Comparison of ENCODE assay signal across 1 cellular context in the genomic region with DNA sequence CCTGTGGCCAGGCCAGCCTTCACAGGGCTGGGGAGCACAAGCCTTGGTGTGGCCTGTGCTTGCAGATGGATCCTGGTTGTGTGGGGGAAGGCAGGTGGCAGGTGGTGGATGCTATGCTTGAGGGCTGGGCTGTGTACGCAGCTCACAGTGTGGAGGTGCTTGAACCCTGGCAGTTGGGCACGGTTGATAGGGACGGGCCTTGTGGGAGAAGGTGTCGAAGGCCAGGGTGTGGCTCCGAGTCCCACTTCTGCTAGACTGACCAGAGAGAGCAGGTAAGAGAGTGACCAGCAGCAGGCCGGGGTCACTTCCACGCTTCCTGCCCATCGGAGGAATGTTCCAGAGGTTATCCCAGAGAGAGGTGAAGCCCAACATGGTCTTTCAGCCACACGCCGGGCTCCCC.
TF ChIP-seq lines count a peak whose summit lies in the region.

No MANE protein-coding gene starts in this region.

TF ChIP-seq in WTC11, 78 proteins besides CTCF, POLR2A, EP300 and RAD21 (continued from another document):
- TF ChIP-seq, protein P1, sequence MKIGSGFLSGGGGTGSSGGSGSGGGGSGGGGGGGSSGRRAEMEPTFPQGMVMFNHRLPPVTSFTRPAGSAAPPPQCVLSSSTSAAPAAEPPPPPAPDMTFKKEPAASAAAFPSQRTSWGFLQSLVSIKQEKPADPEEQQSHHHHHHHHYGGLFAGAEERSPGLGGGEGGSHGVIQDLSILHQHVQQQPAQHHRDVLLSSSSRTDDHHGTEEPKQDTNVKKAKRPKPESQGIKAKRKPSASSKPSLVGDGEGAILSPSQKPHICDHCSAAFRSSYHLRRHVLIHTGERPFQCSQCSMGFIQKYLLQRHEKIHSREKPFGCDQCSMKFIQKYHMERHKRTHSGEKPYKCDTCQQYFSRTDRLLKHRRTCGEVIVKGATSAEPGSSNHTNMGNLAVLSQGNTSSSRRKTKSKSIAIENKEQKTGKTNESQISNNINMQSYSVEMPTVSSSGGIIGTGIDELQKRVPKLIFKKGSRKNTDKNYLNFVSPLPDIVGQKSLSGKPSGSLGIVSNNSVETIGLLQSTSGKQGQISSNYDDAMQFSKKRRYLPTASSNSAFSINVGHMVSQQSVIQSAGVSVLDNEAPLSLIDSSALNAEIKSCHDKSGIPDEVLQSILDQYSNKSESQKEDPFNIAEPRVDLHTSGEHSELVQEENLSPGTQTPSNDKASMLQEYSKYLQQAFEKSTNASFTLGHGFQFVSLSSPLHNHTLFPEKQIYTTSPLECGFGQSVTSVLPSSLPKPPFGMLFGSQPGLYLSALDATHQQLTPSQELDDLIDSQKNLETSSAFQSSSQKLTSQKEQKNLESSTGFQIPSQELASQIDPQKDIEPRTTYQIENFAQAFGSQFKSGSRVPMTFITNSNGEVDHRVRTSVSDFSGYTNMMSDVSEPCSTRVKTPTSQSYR (CRISPR knock-in tag; IDR thresholded peaks at IDR 0.05): no peak
- TF ChIP-seq ZNF416 (CRISPR knock-in tag; IDR thresholded peaks at IDR 0.05) (no peak), ZBTB21 (CRISPR knock-in tag; IDR thresholded peaks at IDR 0.05; ENCODE audit: borderline replicate concordance) (no peak), TP53 (CRISPR knock-in tag; IDR thresholded peaks at IDR 0.05) (no peak), ZMAT4 (CRISPR knock-in tag; IDR thresholded peaks at IDR 0.05) (no peak), SOX15 (CRISPR knock-in tag; IDR thresholded peaks at IDR 0.05) (no peak), OVOL2 (CRISPR knock-in tag; IDR thresholded peaks at IDR 0.05; ENCODE audit: borderline replicate concordance) (no peak), ATF1 (CRISPR knock-in tag; IDR thresholded peaks at IDR 0.05) (no peak), FOXP1 (CRISPR knock-in tag; IDR thresholded peaks at IDR 0.05; ENCODE audit: borderline replicate concordance) (no peak), MAX (CRISPR knock-in tag; IDR thresholded peaks at IDR 0.05) (no peak), KAT7 (CRISPR knock-in tag; IDR thresholded peaks at IDR 0.05; ENCODE audit: borderline replicate concordance) (no peak), EMX1 (CRISPR knock-in tag; IDR thresholded peaks at IDR 0.05) (no peak), SP1 (CRISPR knock-in tag; conservative IDR thresholded peaks at IDR 0.05) (no peak)
- TF ChIP-seq, protein P2, sequence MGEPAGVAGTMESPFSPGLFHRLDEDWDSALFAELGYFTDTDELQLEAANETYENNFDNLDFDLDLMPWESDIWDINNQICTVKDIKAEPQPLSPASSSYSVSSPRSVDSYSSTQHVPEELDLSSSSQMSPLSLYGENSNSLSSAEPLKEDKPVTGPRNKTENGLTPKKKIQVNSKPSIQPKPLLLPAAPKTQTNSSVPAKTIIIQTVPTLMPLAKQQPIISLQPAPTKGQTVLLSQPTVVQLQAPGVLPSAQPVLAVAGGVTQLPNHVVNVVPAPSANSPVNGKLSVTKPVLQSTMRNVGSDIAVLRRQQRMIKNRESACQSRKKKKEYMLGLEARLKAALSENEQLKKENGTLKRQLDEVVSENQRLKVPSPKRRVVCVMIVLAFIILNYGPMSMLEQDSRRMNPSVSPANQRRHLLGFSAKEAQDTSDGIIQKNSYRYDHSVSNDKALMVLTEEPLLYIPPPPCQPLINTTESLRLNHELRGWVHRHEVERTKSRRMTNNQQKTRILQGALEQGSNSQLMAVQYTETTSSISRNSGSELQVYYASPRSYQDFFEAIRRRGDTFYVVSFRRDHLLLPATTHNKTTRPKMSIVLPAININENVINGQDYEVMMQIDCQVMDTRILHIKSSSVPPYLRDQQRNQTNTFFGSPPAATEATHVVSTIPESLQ (CRISPR knock-in tag; IDR thresholded peaks at IDR 0.05): no peak
